In genomic region chr6:12481292-12481691, GRCh38 we compare ENCODE assay signal across 35 cellular contexts.
"Had no signal": no experiment of that assay in that cellular context is flagged by ENCODE, and none has a peak within 500 bp of the region (broad histone marks: within the 10 kb centered on the region; RNA-seq: fewer than 3 reads in every experiment).

No MANE protein-coding gene starts in this region.

- H3K4me3 ChIP-seq: MG63 had no signal

- DNase-seq: Kasumi-1, MG63, MM.1S, MV-4-11, NCI-H1048, NCI-H1092, NCI-H1092 treated with DMSO at 0.1 percent for 48 hours, NCI-H1105, NCI-H1105 treated with DMSO at 0.1 percent for 48 hours, NCI-H1417, NCI-H1417 treated with DMSO at 0.1 percent for 48 hours, NCI-H1436, NCI-H1436 treated with DMSO at 0.1 percent for 48 hours, NCI-H146, NCI-H1694, NCI-H1694 treated with DMSO at 0.1 percent for 48 hours, NCI-H187, NCI-H187 treated with DMSO at 0.1 percent for 48 hours, NCI-H1930, NCI-H2029, NCI-H2029 treated with DMSO at 0.1 percent for 48 hours, NCI-H2081, NCI-H2081 treated with DMSO at 0.1 percent for 48 hours, NCI-H2107, NCI-H2171, NCI-H2171 treated with DMSO at 0.1 percent for 48 hours, NCI-H2227 treated with DMSO at 0.1 percent for 48 hours, NCI-H226, NCI-H345, NCI-H446, NCI-H446 treated with DMSO at 0.1 percent for 48 hours, NCI-H510A, NCI-H510A treated with DMSO at 0.1 percent for 48 hours, NCI-H524 treated with DMSO at 0.1 percent for 48 hours, NCI-H526 had no signal

- H3K36me3 ChIP-seq: MG63 had no signal
